In genomic region chr4:108169639-108170038, GRCh38 we compare ENCODE assay signal across 14 cellular contexts. TPM values are rescaled to one million over a fixed set of nuclear protein-coding genes. Genes with fewer than 3 reads are reported as not detected.
A peak's percentile ranks its signal among the peaks of the same experiment; 100 is the strongest.
DNase-seq lines count a peak whose midpoint lies in the region; ATAC-seq and TF ChIP-seq lines count a peak whose summit lies in the region.
"Had no signal": no experiment of that assay in that cellular context is flagged by ENCODE, and none has a peak within 500 bp of the region (broad histone marks: within the 10 kb centered on the region; RNA-seq: fewer than 3 reads in every experiment).

No MANE protein-coding gene starts in this region.

- H3K36me3 ChIP-seq in CD8-positive, alpha-beta T cell (ENCODE audit: insufficient read depth, low read length) = no peaks in the 10 kb centered on the region
- H3K36me3 ChIP-seq in HEK293 (ENCODE audit: control insufficient read depth in 2 of 2, insufficient read depth in 1 of 2, low read length in 2 of 2) = no peaks in the 10 kb centered on the region
- peaks cover 0 to 39% (median 0%) of the 10 kb centered on the region in 3 experiments for H3K36me3 ChIP-seq in naive thymus-derived CD4-positive, alpha-beta T cell (ENCODE audit: control insufficient read depth in 2 of 3, insufficient read depth in 3 of 3, low read length in 3 of 3)
- H3K36me3 ChIP-seq: heart right ventricle, right lobe of liver, thoracic aorta had no signal

- peak overlapping the region; percentile 98 for H3K27ac Mint-ChIP-seq in CD8-positive, alpha-beta T cell
- peak overlapping the region; percentile 98 for H3K27ac Mint-ChIP-seq in activated naive CD8-positive, alpha-beta T cell
- H3K27ac Mint-ChIP-seq in naive thymus-derived CD4-positive, alpha-beta T cell = peak overlapping the region; percentile 76 to 99 (median 96)
- H3K27ac Mint-ChIP-seq: HFFc6 had no signal

- CTCF ChIA-PET in CD8-positive, alpha-beta T cell (lab: Charles Lee) = interaction anchor here (1.5 kb wide), 1 partner anchor 323 kb away, joined by 4 read pairs; no protein-coding TSS in a partner anchor
- CTCF ChIA-PET in HEK293 (lab: Yijun Ruan, JAX) = no interaction called here
- CTCF ChIA-PET in naive thymus-derived CD4-positive, alpha-beta T cell (lab: Charles Lee) = interaction anchor here (1.2 to 2.0 kb wide), 4 partner anchors 12 to 151 kb away, joined by 3 to 7 read pairs (median 4); no protein-coding TSS in a partner anchor

- POLR2A ChIA-PET in CD8-positive, alpha-beta T cell (lab: Charles Lee) = interaction anchor here (2.1 kb wide), 1 partner anchor 54 kb away, joined by 7 read pairs; no protein-coding TSS in a partner anchor
- POLR2A ChIA-PET in HEK293 (lab: Yijun Ruan, JAX) = no interaction called here
- POLR2A ChIA-PET in naive thymus-derived CD4-positive, alpha-beta T cell (lab: Charles Lee) = interaction anchor here (0.7 to 11.5 kb wide), 14 partner anchors 10 to 403 kb away, joined by 3 to 191 read pairs (median 6); no protein-coding TSS in a partner anchor

- no peak for TF ChIP-seq CTCF in CD8-positive, alpha-beta T cell (IDR thresholded peaks at IDR 0.05)
- TF ChIP-seq CTCF in HEK293 (tag by site-specific recombination; IDR thresholded peaks at IDR 0.05) = no peak

- H3K9me3 Mint-ChIP-seq in CD8-positive, alpha-beta T cell = no peaks in the 10 kb centered on the region
- H3K9me3 Mint-ChIP-seq in activated naive CD8-positive, alpha-beta T cell (ENCODE audit: low read depth) = no peaks in the 10 kb centered on the region
- peaks cover 0 to 6% (median 0%) of the 10 kb centered on the region in 11 donors for H3K9me3 Mint-ChIP-seq in naive thymus-derived CD4-positive, alpha-beta T cell

- H3K9me3 ChIP-seq in CD8-positive, alpha-beta T cell (ENCODE audit: low read length) = no peaks in the 10 kb centered on the region
- no peaks in the 10 kb centered on the region for H3K9me3 ChIP-seq in HEK293 (ENCODE audit: control insufficient read depth, insufficient read depth, low read depth, low read length)
- no peaks in the 10 kb centered on the region for H3K9me3 ChIP-seq in naive thymus-derived CD4-positive, alpha-beta T cell (ENCODE audit: control insufficient read depth in 2 of 3, low read length in 3 of 3)
- H3K9me3 ChIP-seq: heart right ventricle, right lobe of liver, thoracic aorta had no signal

- intact Hi-C loops in CD8-positive, alpha-beta T cell (cut with DNase I, micrococcal nuclease) = loop anchor here (1.0 to 10.0 kb wide), 13 partner anchors 8 to 455 kb away; partner anchors contain the start of genes CYP2U1 (in 1 of the 2) and RPL34 (in 1 of the 2)
- intact Hi-C loops in naive thymus-derived CD4-positive, alpha-beta T cell (cut with micrococcal nuclease) = loop anchor here (2.0 to 5.0 kb wide), 9 partner anchors 15 to 1393 kb away; partner anchors contain the start of genes PAPSS1 (in 2 of the 2), CYP2U1 (in 1 of the 2) and MCUB (in 1 of the 2)

- peaks cover 46% of the 10 kb centered on the region for H3K4me1 Mint-ChIP-seq in CD8-positive, alpha-beta T cell (ENCODE audit: low read depth)
- H3K4me1 Mint-ChIP-seq in activated naive CD8-positive, alpha-beta T cell (ENCODE audit: low read depth) = peaks cover 41% of the 10 kb centered on the region
- peaks cover 26 to 48% (median 38%) of the 10 kb centered on the region in 7 donors for H3K4me1 Mint-ChIP-seq in naive thymus-derived CD4-positive, alpha-beta T cell

- H3K27me3 Mint-ChIP-seq in CD8-positive, alpha-beta T cell (ENCODE audit: low read depth) = peaks cover 3% of the 10 kb centered on the region
- no peaks in the 10 kb centered on the region for H3K27me3 Mint-ChIP-seq in activated naive CD8-positive, alpha-beta T cell
- H3K27me3 Mint-ChIP-seq in naive thymus-derived CD4-positive, alpha-beta T cell = peaks cover 0 to 33% (median 0%) of the 10 kb centered on the region in 5 donors

- H3K4me3 Mint-ChIP-seq in CD8-positive, alpha-beta T cell = peak overlapping the region; percentile 98
- peak overlapping the region; percentile 98 for H3K4me3 Mint-ChIP-seq in activated naive CD8-positive, alpha-beta T cell
- peak overlapping the region; percentile 89 to 100 (median 98) for H3K4me3 Mint-ChIP-seq in naive thymus-derived CD4-positive, alpha-beta T cell

- H3K4me1 ChIP-seq in CD8-positive, alpha-beta T cell (ENCODE audit: insufficient read depth, low read length) = peaks cover 36% of the 10 kb centered on the region
- H3K4me1 ChIP-seq in HEK293 (ENCODE audit: control insufficient read depth, insufficient read depth, low read length) = peaks cover 3% of the 10 kb centered on the region
- peaks cover 3 to 27% of the 10 kb centered on the region in 2 donors for H3K4me1 ChIP-seq in naive thymus-derived CD4-positive, alpha-beta T cell (ENCODE audit: control insufficient read depth in 2 of 2, insufficient read depth in 2 of 2, low read length in 2 of 2)

- peak overlapping the region; percentile 59 for H3K27ac ChIP-seq in CD8-positive, alpha-beta T cell (ENCODE audit: low read depth, low read length)
- H3K27ac ChIP-seq in HEK293 (ENCODE audit: extremely low read depth, low read depth, low read length) = no peak overlapping the region
- H3K27ac ChIP-seq in naive thymus-derived CD4-positive, alpha-beta T cell (ENCODE audit: low read depth, low read length) = peak overlapping the region; percentile 87
- H3K27ac ChIP-seq: right lobe of liver, thoracic aorta had no signal

- peaks cover 37% of the 10 kb centered on the region for H3K36me3 Mint-ChIP-seq in CD8-positive, alpha-beta T cell
- peaks cover 3% of the 10 kb centered on the region for H3K36me3 Mint-ChIP-seq in activated naive CD8-positive, alpha-beta T cell
- H3K36me3 Mint-ChIP-seq in naive thymus-derived CD4-positive, alpha-beta T cell = peaks cover 8 to 25% (median 16%) of the 10 kb centered on the region in 5 donors

- no peak for DNase-seq in CD8-positive, alpha-beta T cell
- DNase-seq in naive thymus-derived CD4-positive, alpha-beta T cell = no peak
- DNase-seq in OCI-M2 (lab: John Stamatoyannopoulos, UW; ENCODE audit: unreplicated experiment) (no peak), putamen (ENCODE audit: low spot score) (no peak)
- DNase-seq: activated CD8-positive, alpha-beta memory T cell treated with anti-CD3 and anti-CD28 coated beads, Interleukin-2, amount 50 U/mL, for 48 hours; DMS153; heart right ventricle; HFFc6; right lobe of liver had no signal

- H3K27me3 ChIP-seq in CD8-positive, alpha-beta T cell (ENCODE audit: insufficient read depth, low read length) = no peaks in the 10 kb centered on the region
- H3K27me3 ChIP-seq in naive thymus-derived CD4-positive, alpha-beta T cell (ENCODE audit: control insufficient read depth in 2 of 2, insufficient read depth in 2 of 2, low read length in 2 of 2) = no peaks in the 10 kb centered on the region

- peak overlapping the region; percentile 57 for H3K4me3 ChIP-seq in CD8-positive, alpha-beta T cell (ENCODE audit: low read depth, low read length)
- H3K4me3 ChIP-seq in HEK293 (ENCODE audit: low read depth, low read length) = no peak overlapping the region
- H3K4me3 ChIP-seq in naive thymus-derived CD4-positive, alpha-beta T cell (ENCODE audit: low read length) = peak overlapping the region; percentile 86
- H3K4me3 ChIP-seq: right lobe of liver had no signal

- ATAC-seq in CD8-positive, alpha-beta T cell = no peak
- ATAC-seq in naive thymus-derived CD4-positive, alpha-beta T cell = no peak
- ATAC-seq in HG02884 (IDR thresholded peaks at IDR 0.05; ENCODE audit: unreplicated experiment) = no peak
- ATAC-seq: heart right ventricle, right lobe of liver had no signal

TF ChIP-seq in HEK293, 187 proteins besides CTCF, POLR2A, EP300 and RAD21:
- TF ChIP-seq MZF1 (tag by site-specific recombination; IDR thresholded peaks at IDR 0.05; ENCODE audit: borderline replicate concordance) (no peak), PRDM10 (tag by site-specific recombination; IDR thresholded peaks at IDR 0.05) (peak; percentile 32; the same call in 1 of the 2 replicates)

RNA-seq across cellular contexts. Expression of gene LEF1, which starts 0.9 kb away (rescaled TPM):
- total RNA-seq in CD8-positive, alpha-beta T cell = 100 to 1,000 TPM; 325 to 335 TPM
- total RNA-seq in naive thymus-derived CD4-positive, alpha-beta T cell = 100 to 1,000 TPM; 270 to 830 (median 674) TPM
- polyA plus RNA-seq in naive thymus-derived CD4-positive, alpha-beta T cell = 100 to 1,000 TPM; 637 to 928 TPM
- total RNA-seq: bronchial epithelial cell had no signal
